In genomic region chr2:226380679-226381078, GRCh38 we compare ENCODE assay signal across 28 cellular contexts.
"Had no signal": no experiment of that assay in that cellular context is flagged by ENCODE, and none has a peak within 500 bp of the region (broad histone marks: within the 10 kb centered on the region; RNA-seq: fewer than 3 reads in every experiment).

No MANE protein-coding gene starts in this region.

- FAIRE-seq: K562 had no signal

- ATAC-seq: activated CD8-positive, alpha-beta memory T cell treated with anti-CD3 and anti-CD28 coated beads, Interleukin-2, amount 10 ng/mL, durations not matched to agents 7 days and 5 days; K562; Panc1 had no signal

- DNase-seq: activated CD4-positive, alpha-beta memory T cell treated with anti-CD3 and anti-CD28 coated beads, Interleukin-2, amount 10 ng/mL, durations not matched to agents 7 days and 5 days; activated CD4-positive, alpha-beta T cell treated with anti-CD3 and anti-CD28 coated beads for 1 hour; activated CD4-positive, alpha-beta T cell treated with anti-CD3 and anti-CD28 coated beads for 48 hours; activated CD4-positive, CD25-positive, alpha-beta regulatory T cell; activated CD8-positive, alpha-beta memory T cell treated with anti-CD3 and anti-CD28 coated beads for 24 hours; activated CD8-positive, alpha-beta memory T cell treated with anti-CD3 and anti-CD28 coated beads, Interleukin-2, amount 10 ng/mL, durations not matched to agents 7 days and 5 days; activated CD8-positive, alpha-beta memory T cell treated with anti-CD3 and anti-CD28 coated beads, Interleukin-2, amount 50 U/mL, for 48 hours; activated effector memory CD4-positive, alpha-beta T cell treated with Interleukin-2 at 50 U/mL for 16 hours; activated naive CD4-positive, alpha-beta T cell treated with anti-CD3 and anti-CD28 coated beads, Interleukin-2, amount 50 U/mL, for 16 hours; activated naive CD8-positive, alpha-beta T cell treated with anti-CD3 and anti-CD28 coated beads for 36 hours; activated T-cell treated with anti-CD3 and anti-CD28 coated beads, Interleukin-2, amount 50 U/mL, for 48 hours; amniotic stem cell; aorta; brain microvascular endothelial cell; NCI-H1105; NCI-H1436; NCI-H1694; NCI-H1930; NCI-H2081 treated with DMSO at 0.1 percent for 48 hours; NCI-H226; NCI-H524 treated with DMSO at 0.1 percent for 48 hours; SJCRH30; T1000; WERI-Rb-1 had no signal

- H3K36me3 Mint-ChIP-seq: activated CD8-positive, alpha-beta memory T cell treated with anti-CD3 and anti-CD28 coated beads, Interleukin-2, amount 10 ng/mL, durations not matched to agents 7 days and 5 days; activated naive CD8-positive, alpha-beta T cell treated with anti-CD3 and anti-CD28 coated beads for 36 hours had no signal

- H3K36me3 ChIP-seq: brain microvascular endothelial cell, SJCRH30, WERI-Rb-1 had no signal

- H3K27me3 Mint-ChIP-seq: activated CD8-positive, alpha-beta memory T cell treated with anti-CD3 and anti-CD28 coated beads, Interleukin-2, amount 10 ng/mL, durations not matched to agents 7 days and 5 days had no signal

- H3K4me1 ChIP-seq: SJCRH30 had no signal

- H3K27me3 ChIP-seq: brain microvascular endothelial cell, SJCRH30 had no signal

- H3K27ac Mint-ChIP-seq: activated CD4-positive, alpha-beta memory T cell treated with anti-CD3 and anti-CD28 coated beads, Interleukin-2, amount 10 ng/mL, durations not matched to agents 7 days and 5 days; activated CD8-positive, alpha-beta memory T cell treated with anti-CD3 and anti-CD28 coated beads, Interleukin-2, amount 10 ng/mL, durations not matched to agents 7 days and 5 days; activated naive CD8-positive, alpha-beta T cell treated with anti-CD3 and anti-CD28 coated beads for 36 hours had no signal

- H3K9me3 ChIP-seq: SJCRH30 had no signal

- H3K4me1 Mint-ChIP-seq: activated CD4-positive, alpha-beta memory T cell treated with anti-CD3 and anti-CD28 coated beads, Interleukin-2, amount 10 ng/mL, durations not matched to agents 7 days and 5 days; activated CD8-positive, alpha-beta memory T cell treated with anti-CD3 and anti-CD28 coated beads, Interleukin-2, amount 10 ng/mL, durations not matched to agents 7 days and 5 days; activated naive CD8-positive, alpha-beta T cell treated with anti-CD3 and anti-CD28 coated beads for 36 hours; central memory CD8-positive, alpha-beta T cell had no signal

- H3K9me3 Mint-ChIP-seq: activated CD4-positive, alpha-beta memory T cell treated with anti-CD3 and anti-CD28 coated beads, Interleukin-2, amount 10 ng/mL, durations not matched to agents 7 days and 5 days; activated naive CD8-positive, alpha-beta T cell treated with anti-CD3 and anti-CD28 coated beads for 36 hours had no signal

- H3K4me3 Mint-ChIP-seq: activated CD4-positive, alpha-beta memory T cell treated with anti-CD3 and anti-CD28 coated beads, Interleukin-2, amount 10 ng/mL, durations not matched to agents 7 days and 5 days; activated CD8-positive, alpha-beta memory T cell treated with anti-CD3 and anti-CD28 coated beads, Interleukin-2, amount 10 ng/mL, durations not matched to agents 7 days and 5 days; activated naive CD8-positive, alpha-beta T cell treated with anti-CD3 and anti-CD28 coated beads for 36 hours; central memory CD8-positive, alpha-beta T cell had no signal

- H3K27ac ChIP-seq: brain microvascular endothelial cell, SJCRH30, SK-N-MC, WERI-Rb-1 had no signal

- H3K4me3 ChIP-seq: K562, SJCRH30, SK-N-MC had no signal
